ENCODE assay signal across 23 cellular contexts in the genomic region with DNA sequence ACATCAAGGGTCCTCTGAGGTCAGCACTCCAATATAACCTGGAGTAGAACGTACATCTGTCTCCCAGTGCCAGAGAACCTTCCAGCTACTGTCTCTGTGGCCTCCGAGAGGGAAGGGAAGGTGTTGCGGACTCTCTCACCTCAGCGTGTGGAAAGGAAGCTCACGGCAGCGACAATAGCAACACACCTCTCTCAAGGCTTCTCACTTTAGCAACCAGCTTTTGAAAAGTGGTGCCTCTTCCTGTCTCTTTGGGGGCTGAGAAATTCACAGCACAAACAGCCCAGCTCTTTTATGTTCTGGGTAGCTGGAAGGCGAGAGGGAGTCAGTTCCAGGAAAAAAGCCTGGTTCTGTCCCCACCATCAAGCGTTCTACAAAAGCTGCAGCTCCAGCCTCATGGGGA.
DNase-seq lines count a peak whose midpoint lies in the region; ATAC-seq, FAIRE-seq and TF ChIP-seq lines count a peak whose summit lies in the region.
"Had no signal": no experiment of that assay in that cellular context is flagged by ENCODE, and none has a peak within 500 bp of the region (broad histone marks: within the 10 kb centered on the region; RNA-seq: fewer than 3 reads in every experiment).

No MANE protein-coding gene starts in this region.

- H3K27me3 ChIP-seq in GM23338 (ENCODE audit: insufficient read depth) (no peaks in the 10 kb centered on the region), H1 (replicated peaks in 1 of 4; ENCODE audit: control insufficient read depth in 3 of 4, extremely low read depth in 1 of 4, insufficient read depth in 3 of 4, low read length in 3 of 4) (no peaks in the 10 kb centered on the region; a peak in 1 of 7 replicates)
- H3K27me3 ChIP-seq: BE2C had no signal

- no peaks in the 10 kb centered on the region for H3F3A ChIP-seq in GM23338 (replicated peaks; ENCODE audit: low read depth)

- CTCF ChIA-PET in H1 (lab: Charles Lee; ENCODE audit: partially characterized antibody), result interaction anchor here (0.9 to 2.2 kb wide), 5 partner anchors 11 to 22 kb away, joined by 3 to 10 read pairs (median 5); no protein-coding TSS in a partner anchor

- H4K91ac ChIP-seq in H1 (replicated peaks; ENCODE audit: insufficient read length, low read length), result no peak overlapping the region

- H3K79me1 ChIP-seq in H1 (ENCODE audit: low read depth, low read length), result no peaks in the 10 kb centered on the region

- H2BK5ac ChIP-seq in H1 (ENCODE audit: low read depth, low read length), result no peak overlapping the region

- no peaks in the 10 kb centered on the region; the same call in 1 of the 2 replicates for H3K23me2 ChIP-seq in H1 (ENCODE audit: low read depth, low read length)

- POLR2A ChIA-PET in H1 (lab: Charles Lee; ENCODE audit: partially characterized antibody), result interaction anchor here (1.1 kb wide), 1 partner anchor 14 kb away, joined by 3 read pairs; no protein-coding TSS in a partner anchor

- H3K9me2 ChIP-seq in GM23338 (ENCODE audit: insufficient read depth), result 0 out of 2 replicates have a peak, but pooled peaks cover 4% of the 10 kb centered on the region

- H3K4me3 Mint-ChIP-seq in GM23338, result no peak overlapping the region
- H3K4me3 Mint-ChIP-seq in natural killer cell treated with Interleukin-12 subunit alpha and Interleukin-12 subunit beta and Interleukin-15 and Interleukin-18, amount 100 ng/mL, for 72 hours, result peak overlapping the region; percentile 69
- H3K4me3 Mint-ChIP-seq: CD4-positive, CD25-positive, alpha-beta regulatory T cell; HFFc6 had no signal

- no peak overlapping the region for H4K5ac ChIP-seq in H1 (ENCODE audit: insufficient read length, low read depth, low read length)

- H3K9ac ChIP-seq in ES-I3 (ENCODE audit: low read depth, low read length) (0 out of 2 replicates have a peak overlapping the region, but pooled peaks have one; percentile 7), H1 (replicated peaks in 1 of 4; ENCODE audit: extremely low read depth in 1 of 4, low read depth in 3 of 4, low read length in 3 of 4) (no peak overlapping the region)
- H3K9ac ChIP-seq: GM23248 had no signal

- H4K20me1 ChIP-seq in GM23338 (replicated peaks; ENCODE audit: insufficient read depth) (no peaks in the 10 kb centered on the region), H1 (replicated peaks in 1 of 2; ENCODE audit: control insufficient read depth in 1 of 2, insufficient read depth in 2 of 2, low read length in 2 of 2) (no peaks in the 10 kb centered on the region)

- no peak for TF ChIP-seq EP300 in H1 (IDR thresholded peaks at IDR 0.05; ENCODE audit: borderline replicate concordance in 1 of 2, low read depth in 2 of 2, low read length in 2 of 2)

- no peak for TF ChIP-seq CTCF in GM23338 (conservative IDR thresholded peaks at IDR 0.05; ENCODE audit: low read depth in 2 of 2)
- TF ChIP-seq CTCF in H1 (IDR thresholded peaks at IDR 0.05; ENCODE audit: control extremely low read depth in 1 of 3, insufficient read depth in 1 of 3, low read depth in 1 of 3, low read length in 3 of 3), result no peak

- H2AK5ac ChIP-seq in H1 (ENCODE audit: low read depth, low read length), result no peak overlapping the region

- peak overlapping the region; percentile 36; the same call in 1 of the 2 replicates for H3K18ac ChIP-seq in H1 (ENCODE audit: extremely low read depth, low read length)

- H3K9me3 Mint-ChIP-seq in GM23338, result no peaks in the 10 kb centered on the region
- peaks cover 2% of the 10 kb centered on the region for H3K9me3 Mint-ChIP-seq in natural killer cell treated with Interleukin-12 subunit alpha and Interleukin-12 subunit beta and Interleukin-15 and Interleukin-18, amount 100 ng/mL, for 72 hours
- H3K9me3 Mint-ChIP-seq: CD8-positive, alpha-beta memory T cell; HFFc6 had no signal

- DNase-seq in GM23338 (ENCODE audit: low spot score), result no peak
- no peak for DNase-seq in H1 (ENCODE audit: low read depth in 1 of 2, low spot score in 2 of 2)
- DNase-seq in natural killer cell treated with Interleukin-12 subunit alpha and Interleukin-12 subunit beta and Interleukin-15 and Interleukin-18, amount 100 ng/mL, for 72 hours (ENCODE audit: low spot score), result peak; percentile 74
- no peak for DNase-seq in activated CD4-positive, alpha-beta T cell treated with anti-CD3 and anti-CD28 coated beads for 48 hours
- no peak for DNase-seq in cerebellar cortex (ENCODE audit: low spot score)
- DNase-seq: ACHN; BE2C; C1 segment of cervical spinal cord; CD4-positive, CD25-positive, alpha-beta regulatory T cell; CD8-positive, alpha-beta memory T cell; COR-L47; DMS 273 treated with DMSO at 0.1 percent for 48 hours; DMS53; DND-41; EL; GM23248; HFFc6 had no signal

- no peak overlapping the region for H4K8ac ChIP-seq in H1 (ENCODE audit: extremely low read depth, insufficient read depth, low read length)

- H3K9me3 ChIP-seq in ES-I3 (ENCODE audit: control insufficient read depth, insufficient read depth, low read length) (no peaks in the 10 kb centered on the region), H1 (ENCODE audit: insufficient read depth in 2 of 2, low read depth in 1 of 2, low read length in 1 of 2) (no peaks in the 10 kb centered on the region)
- H3K9me3 ChIP-seq: BE2C had no signal

- H3K4me1 Mint-ChIP-seq in GM23338, result peaks cover 12% of the 10 kb centered on the region
- peaks cover 63 to 75% of the 10 kb centered on the region in 2 donors for H3K4me1 Mint-ChIP-seq in natural killer cell treated with Interleukin-12 subunit alpha and Interleukin-12 subunit beta and Interleukin-15 and Interleukin-18, amount 100 ng/mL, for 72 hours (ENCODE audit: low read depth in 2 of 2)
- H3K4me1 Mint-ChIP-seq: CD4-positive, CD25-positive, alpha-beta regulatory T cell had no signal

- 87% methylated on average over 8 of the region's 8 CpGs; no CpG with 5 or more reads in 1 of the 2 experiments for WGBS in H1 (ENCODE audit: extremely low coverage in 1 of 2, insufficient coverage in 1 of 2, insufficient read length in 1 of 2, insufficient replicate concordance in 2 of 2, low coverage in 1 of 2, low lambda C conversion rate in 2 of 2, missing lambda C conversion rate in 1 of 2), 2 experiments

- 0 out of 2 replicates have a peak overlapping the region, but pooled peaks have one; percentile 7 for H2BK12ac ChIP-seq in H1 (ENCODE audit: low read depth, low read length)

- no peak for TF ChIP-seq POLR2A in H1 (IDR thresholded peaks at IDR 0.05; ENCODE audit: control extremely low read depth in 1 of 2, low read depth in 2 of 2, low read length in 2 of 2)

- no peaks in the 10 kb centered on the region; the same call in 2 of the 3 replicates for H3K36me3 Mint-ChIP-seq in GM23338 (ENCODE audit: low read depth)
- no peaks in the 10 kb centered on the region for H3K36me3 Mint-ChIP-seq in natural killer cell treated with Interleukin-12 subunit alpha and Interleukin-12 subunit beta and Interleukin-15 and Interleukin-18, amount 100 ng/mL, for 72 hours
- H3K36me3 Mint-ChIP-seq: CD4-positive, CD25-positive, alpha-beta regulatory T cell; CD8-positive, alpha-beta memory T cell had no signal

- TF ChIP-seq RAD21 in H1 (IDR thresholded peaks at IDR 0.05 in 1 of 2, conservative IDR thresholded peaks at IDR 0.05 in 1 of 2; ENCODE audit: low read depth in 2 of 2, low read length in 2 of 2), result no peak

- FAIRE-seq in H1 (lab: Jason Lieb, UNC), result no peak
- FAIRE-seq: A204.1, G401.6, GM12891 had no signal

- peaks cover 15% of the 10 kb centered on the region for H3K4me1 ChIP-seq in ES-I3 (ENCODE audit: insufficient read depth, low read length)
- H3K4me1 ChIP-seq in GM23338 (ENCODE audit: insufficient read depth), result peaks cover 5% of the 10 kb centered on the region
- no peaks in the 10 kb centered on the region for H3K4me1 ChIP-seq in H1 (replicated peaks in 1 of 4; ENCODE audit: control insufficient read depth in 3 of 4, insufficient read depth in 4 of 4, low read length in 3 of 4)
- H3K4me1 ChIP-seq: BE2C had no signal

- 0 out of 2 replicates have a peak overlapping the region, but pooled peaks have one; percentile 46 for H2BK15ac ChIP-seq in H1 (ENCODE audit: low read length)

- H2AFZ ChIP-seq in GM23338 (peak overlapping the region; percentile 21; the same call in 1 of the 2 replicates), H1 (ENCODE audit: low read length) (no peak overlapping the region)
- H2AFZ ChIP-seq: GM23248 had no signal

- H3K79me2 ChIP-seq in GM23338 (replicated peaks; ENCODE audit: insufficient read depth), result no peaks in the 10 kb centered on the region
- no peaks in the 10 kb centered on the region for H3K79me2 ChIP-seq in H1 (ENCODE audit: control insufficient read depth in 1 of 2, insufficient read depth in 2 of 2, low read length in 2 of 2)

- H3K4me2 ChIP-seq in GM23338 (peak overlapping the region; percentile 53; the same call in 1 of the 2 replicates), H1 (ENCODE audit: insufficient read depth in 1 of 2, low read depth in 2 of 2, low read length in 2 of 2) (peak overlapping the region in 1 of 2 experiments; percentile 8; a peak in 1 of 4 replicates)

- H3K4me3 ChIP-seq in GM23338, result no peak overlapping the region
- no peak overlapping the region for H3K4me3 ChIP-seq in H1 (ENCODE audit: extremely low read depth in 1 of 4, insufficient read depth in 2 of 4, low read depth in 3 of 4, low read length in 4 of 4)
- H3K4me3 ChIP-seq: GM23248 had no signal

- H2BK120ac ChIP-seq in H1 (replicated peaks; ENCODE audit: low read depth, low read length), result no peak overlapping the region

- no peak for ATAC-seq in GM23338
- ATAC-seq in natural killer cell treated with Interleukin-12 subunit alpha and Interleukin-12 subunit beta and Interleukin-15 and Interleukin-18, amount 100 ng/mL, for 72 hours, result peak; percentile 63 to 85
- ATAC-seq: HCT116 had no signal

- H2BK20ac ChIP-seq in H1 (ENCODE audit: low read length), result no peak overlapping the region

- H3K23ac ChIP-seq in H1 (ENCODE audit: insufficient read length), result no peak overlapping the region

- peaks cover 15% of the 10 kb centered on the region for H3K27me3 Mint-ChIP-seq in GM23338 (ENCODE audit: insufficient read depth, low read depth, poor library complexity)
- peaks cover 0 to 2% of the 10 kb centered on the region in 2 donors for H3K27me3 Mint-ChIP-seq in natural killer cell treated with Interleukin-12 subunit alpha and Interleukin-12 subunit beta and Interleukin-15 and Interleukin-18, amount 100 ng/mL, for 72 hours
- H3K27me3 Mint-ChIP-seq: CD4-positive, CD25-positive, alpha-beta regulatory T cell had no signal

- H3K27ac Mint-ChIP-seq in GM23338, result no peak overlapping the region
- H3K27ac Mint-ChIP-seq in natural killer cell treated with Interleukin-12 subunit alpha and Interleukin-12 subunit beta and Interleukin-15 and Interleukin-18, amount 100 ng/mL, for 72 hours, result peak overlapping the region; percentile 27 to 87
- H3K27ac Mint-ChIP-seq: CD4-positive, CD25-positive, alpha-beta regulatory T cell; HFFc6 had no signal

- H3K27ac ChIP-seq in GM23338 (ENCODE audit: low read depth), result no peak overlapping the region
- H3K27ac ChIP-seq in H1 (ENCODE audit: low read depth, low read length), result no peak overlapping the region
- H3K27ac ChIP-seq: GM23248, HL-60 had no signal

- H3K56ac ChIP-seq in H1 (replicated peaks; ENCODE audit: insufficient read length, low read depth, low read length), result no peak overlapping the region

- H3K36me3 ChIP-seq in ES-I3 (ENCODE audit: insufficient read depth, low read length), result no peaks in the 10 kb centered on the region
- H3K36me3 ChIP-seq in GM23338 (ENCODE audit: insufficient read depth), result no peaks in the 10 kb centered on the region
- no peaks in the 10 kb centered on the region for H3K36me3 ChIP-seq in H1 (ENCODE audit: control insufficient read depth in 2 of 4, insufficient read depth in 4 of 4, low read length in 3 of 4)
- H3K36me3 ChIP-seq: BE2C had no signal

- no peak overlapping the region for H3K14ac ChIP-seq in H1 (ENCODE audit: insufficient read length)

- H3K4ac ChIP-seq in H1 (replicated peaks; ENCODE audit: insufficient read length, low read depth, low read length), result no peak overlapping the region
